ENCODE assay signal across 10 cellular contexts in the genomic region with DNA sequence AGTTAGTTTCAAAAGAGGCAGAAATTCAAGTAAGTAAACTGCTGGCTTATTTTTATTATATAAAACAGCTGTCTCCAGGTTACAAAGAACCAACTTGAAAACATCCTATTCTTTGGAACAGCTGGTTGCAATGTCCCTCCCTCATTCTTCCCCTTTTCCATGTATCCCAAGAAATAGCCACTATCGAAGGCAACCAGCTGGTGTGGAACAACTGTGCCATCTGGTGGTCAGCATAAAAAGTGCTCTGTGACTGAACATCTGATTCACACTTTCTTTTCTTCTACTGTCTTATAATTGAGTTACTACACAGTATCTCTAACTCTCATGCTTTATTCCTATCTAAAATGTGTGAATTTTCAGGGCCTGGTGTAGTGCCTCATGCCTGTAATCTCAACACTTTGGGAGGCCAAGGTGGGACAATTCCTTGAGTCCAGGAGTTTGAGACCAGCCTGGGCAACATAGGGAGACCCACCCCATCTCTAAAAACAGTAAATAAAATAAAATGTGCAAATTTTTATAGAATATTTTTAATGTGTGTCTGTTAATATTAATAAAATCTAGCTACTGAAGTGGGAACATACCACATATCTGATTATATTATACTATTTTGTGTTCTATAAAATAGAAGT. TPM values are rescaled to one million over a fixed set of nuclear protein-coding genes. Genes with fewer than 3 reads are reported as not detected.
A peak's percentile ranks its signal among the peaks of the same experiment; 100 is the strongest.
DNase-seq lines count a peak whose midpoint lies in the region; ATAC-seq and TF ChIP-seq lines count a peak whose summit lies in the region.
"Had no signal": no experiment of that assay in that cellular context is flagged by ENCODE, and none has a peak within 500 bp of the region (broad histone marks: within the 10 kb centered on the region; RNA-seq: fewer than 3 reads in every experiment).

No MANE protein-coding gene starts in this region.

- H3K36me3 Mint-ChIP-seq in brain, result peaks cover 11% of the 10 kb centered on the region

- no peaks in the 10 kb centered on the region for H3K9me3 Mint-ChIP-seq in brain
- H3K9me3 Mint-ChIP-seq: dendritic cell treated with granulocyte-macrophage colony-stimulating factor and Interleukin-4, amounts not matched to agents 40 ng/mL and 50 ng/mL, for 4 days had no signal

- no CpG with 5 or more reads among the region's 1 CpG for WGBS in iPS DF 6.9 (ENCODE audit: insufficient coverage, insufficient read length)

- no peaks in the 10 kb centered on the region for H3K9me3 ChIP-seq in SJSA1 (replicated peaks)
- H3K9me3 ChIP-seq in iPS DF 6.9 (ENCODE audit: control insufficient read depth, insufficient read depth, low read length), result no peaks in the 10 kb centered on the region
- H3K9me3 ChIP-seq: BLaER1 treated with 17β-estradiol and CSF1 and Interleukin-3, amounts not matched to agents 10 nM and 100 nM had no signal

- no peak overlapping the region for H3K27ac Mint-ChIP-seq in brain
- H3K27ac Mint-ChIP-seq: dendritic cell treated with granulocyte-macrophage colony-stimulating factor and Interleukin-4, amounts not matched to agents 40 ng/mL and 50 ng/mL, for 4 days had no signal

- H3K4me1 Mint-ChIP-seq in brain, result peaks cover 43% of the 10 kb centered on the region

- TF ChIP-seq CTCF in brain (conservative IDR thresholded peaks at IDR 0.05), result peak; percentile 80 to 92

- no peak for ATAC-seq in GM21576 (IDR thresholded peaks at IDR 0.05; ENCODE audit: unreplicated experiment)

- H3K36me3 ChIP-seq in SJSA1 (peaks cover 5% of the 10 kb centered on the region), iPS DF 6.9 (ENCODE audit: control insufficient read depth, insufficient read depth, low read length) (no peaks in the 10 kb centered on the region)

- no peaks in the 10 kb centered on the region for H3K27me3 Mint-ChIP-seq in brain
- H3K27me3 Mint-ChIP-seq: dendritic cell treated with granulocyte-macrophage colony-stimulating factor and Interleukin-4, amounts not matched to agents 40 ng/mL and 50 ng/mL, for 4 days had no signal

- H3K4me1 ChIP-seq in SJSA1 (replicated peaks) (no peaks in the 10 kb centered on the region), iPS DF 6.9 (ENCODE audit: control insufficient read depth, insufficient read depth, low read length) (no peaks in the 10 kb centered on the region)

- H3K27ac ChIP-seq in SJSA1 (no peak overlapping the region), iPS DF 6.9 (ENCODE audit: low read length) (no peak overlapping the region)
- H3K27ac ChIP-seq: BLaER1 treated with 17β-estradiol and CSF1 and Interleukin-3, amounts not matched to agents 10 nM and 100 nM had no signal

- H3K27me3 ChIP-seq in SJSA1 (replicated peaks) (no peaks in the 10 kb centered on the region; the same call in 1 of the 2 replicates), iPS DF 6.9 (ENCODE audit: control insufficient read depth, insufficient read depth, low read length) (no peaks in the 10 kb centered on the region)
- H3K27me3 ChIP-seq: BLaER1 treated with 17β-estradiol and CSF1 and Interleukin-3, amounts not matched to agents 10 nM and 100 nM had no signal

- DNase-seq in NCI-H82 (lab: John Stamatoyannopoulos, UW), result peak; percentile 80
- no peak for DNase-seq in NCI-H82 treated with DMSO at 0.1 percent for 48 hours (lab: John Stamatoyannopoulos, UW; ENCODE audit: unreplicated experiment)
- peak; percentile 71 for DNase-seq in M059J (ENCODE audit: low read depth)
- DNase-seq in SJSA1 (ENCODE audit: low read depth in 1 of 2, low spot score in 2 of 2), result peak; percentile 43 to 60
- DNase-seq in iPS DF 6.9 (ENCODE audit: low read depth, low spot score), result peak; percentile 63
- DNase-seq in stimulated activated CD4-positive, alpha-beta T cell treated with anti-CD3 and anti-CD28 coated beads, Interleukin-12 subunit alpha, Interleukin-12 subunit beta, amount 100 ng/mL, for 48 hours (ENCODE audit: low read depth in 2 of 3, low spot score in 1 of 3), result peak in 2 of 3 donors; percentile 13 to 40

- no peak overlapping the region for H3K4me3 Mint-ChIP-seq in brain
- H3K4me3 Mint-ChIP-seq: dendritic cell treated with granulocyte-macrophage colony-stimulating factor and Interleukin-4, amounts not matched to agents 40 ng/mL and 50 ng/mL, for 4 days had no signal

- no peak overlapping the region for H3K4me3 ChIP-seq in SJSA1
- no peak overlapping the region for H3K4me3 ChIP-seq in iPS DF 6.9 (ENCODE audit: low read length)
- H3K4me3 ChIP-seq: BLaER1 treated with 17β-estradiol and CSF1 and Interleukin-3, amounts not matched to agents 10 nM and 100 nM had no signal

RNA-seq across cellular contexts. Expression of a gene that starts 9.6 kb away (rescaled TPM):
- total RNA-seq in M059J (2014; rRNA removed; shearing (Covaris generic)), result 9.3 and 16.4 TPM in 2 replicates
- total RNA-seq in SJSA1 (2014; rRNA removed; shearing (Covaris generic)), result 4.2 and 7.6 TPM in 2 replicates
- 8.4 TPM for polyA plus RNA-seq in brain (ENCODE audit: insufficient read depth, low read depth, low replicate concordance)
